ENCODE assay signal across 16 cellular contexts in the genomic region with DNA sequence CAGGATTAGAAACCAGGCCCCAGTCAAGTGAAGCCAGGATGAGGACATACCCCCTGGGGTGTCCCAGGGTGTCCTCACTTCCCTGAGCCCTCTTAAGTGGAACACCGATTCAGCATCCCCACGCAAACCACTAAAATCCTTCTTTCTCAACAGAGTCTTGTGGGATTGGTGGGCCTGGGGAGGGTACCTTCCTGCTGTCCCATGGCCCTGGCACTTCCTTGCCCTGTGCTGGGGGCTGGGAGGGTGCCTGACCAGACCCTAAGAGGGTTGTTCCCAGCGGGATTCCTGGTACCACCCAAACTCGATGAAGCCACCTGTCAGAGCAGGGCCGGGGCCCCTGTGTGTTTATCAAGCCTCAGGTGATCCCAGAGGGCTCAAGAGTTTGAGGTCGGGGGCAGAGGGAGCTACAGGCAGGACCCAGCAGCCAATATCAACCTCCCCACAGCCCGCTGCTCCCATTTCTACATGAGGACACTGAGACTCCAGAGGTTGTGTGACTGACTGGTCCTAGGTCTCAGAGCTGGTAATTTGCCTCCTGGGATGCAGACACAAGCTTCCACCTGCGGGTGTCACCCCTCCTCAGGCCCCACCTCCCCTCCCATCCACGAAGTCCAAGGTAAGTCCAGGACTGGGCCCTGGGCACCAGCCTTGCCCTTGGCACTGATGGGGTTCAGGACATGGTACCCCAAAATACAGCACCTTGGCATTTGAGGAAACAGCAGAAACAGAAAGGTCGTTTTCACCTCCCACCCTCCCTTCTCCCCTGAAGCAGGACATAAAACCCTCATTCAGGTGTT. TPM values are rescaled to one million over a fixed set of nuclear protein-coding genes. Genes with fewer than 3 reads are reported as not detected.
A peak's percentile ranks its signal among the peaks of the same experiment; 100 is the strongest.
DNase-seq lines count a peak whose midpoint lies in the region; TF ChIP-seq lines count a peak whose summit lies in the region.
"Had no signal": no experiment of that assay in that cellular context is flagged by ENCODE, and none has a peak within 500 bp of the region (broad histone marks: within the 10 kb centered on the region; RNA-seq: fewer than 3 reads in every experiment).

No MANE protein-coding gene starts in this region.

- no peak overlapping the region for H3K27ac ChIP-seq in tibial artery
- H3K27ac ChIP-seq in GM23248: no peak overlapping the region
- H3K27ac ChIP-seq: BLaER1, colonic mucosa, lower lobe of right lung, testis had no signal

- H3K27ac Mint-ChIP-seq in activated naive CD4-positive, alpha-beta T cell treated with anti-CD3 and anti-CD28 coated beads for 36 hours: no peak overlapping the region

- H3K79me2 ChIP-seq in GM23248 (ENCODE audit: insufficient read depth): no peaks in the 10 kb centered on the region

- peaks cover 0 to 23% (median 19%) of the 10 kb centered on the region in 4 donors for H3K4me1 ChIP-seq in tibial artery
- no peaks in the 10 kb centered on the region for H3K4me1 ChIP-seq in GM23248 (ENCODE audit: insufficient read depth)

- peaks cover 4% of the 10 kb centered on the region for H3K27me3 Mint-ChIP-seq in activated naive CD4-positive, alpha-beta T cell treated with anti-CD3 and anti-CD28 coated beads for 36 hours (ENCODE audit: low read depth)

- peak; percentile 5 for TF ChIP-seq CTCF in foreskin fibroblast (IDR thresholded peaks at IDR 0.05; ENCODE audit: low read depth, low read length)
- no peak for TF ChIP-seq CTCF in tibial artery (IDR thresholded peaks at IDR 0.05)

- no peaks in the 10 kb centered on the region for H3K36me3 Mint-ChIP-seq in activated naive CD4-positive, alpha-beta T cell treated with anti-CD3 and anti-CD28 coated beads for 36 hours (ENCODE audit: low read depth)

- H3F3A ChIP-seq in GM23248 (ENCODE audit: insufficient read depth): no peaks in the 10 kb centered on the region

- no peaks in the 10 kb centered on the region for H3K4me1 Mint-ChIP-seq in activated naive CD4-positive, alpha-beta T cell treated with anti-CD3 and anti-CD28 coated beads for 36 hours (ENCODE audit: low read depth)

- H3K9me3 ChIP-seq in tibial artery: no peaks in the 10 kb centered on the region
- no peaks in the 10 kb centered on the region for H3K9me3 ChIP-seq in GM23248 (ENCODE audit: low read depth)
- H3K9me3 ChIP-seq: BLaER1, colonic mucosa, lower lobe of right lung, testis had no signal

- no peaks in the 10 kb centered on the region for H3K27me3 ChIP-seq in tibial artery
- no peaks in the 10 kb centered on the region; the same call in 1 of the 2 replicates for H3K27me3 ChIP-seq in GM23248 (replicated peaks; ENCODE audit: insufficient read depth)
- H3K27me3 ChIP-seq: BLaER1, colonic mucosa, testis had no signal

- H3K36me3 ChIP-seq in tibial artery: no peaks in the 10 kb centered on the region
- H3K36me3 ChIP-seq in GM23248 (ENCODE audit: low read depth): no peaks in the 10 kb centered on the region
- H3K36me3 ChIP-seq: BLaER1, colonic mucosa, lower lobe of right lung had no signal

- intact Hi-C loops in activated naive CD4-positive, alpha-beta T cell treated with anti-CD3 and anti-CD28 coated beads for 36 hours (cut with micrococcal nuclease): loop anchor here (5.0 kb wide), 1 partner anchor 295 kb away; a partner anchor contains a TSS
- intact Hi-C loops in tibial artery (cut with DNase I; ENCODE audit: low total_unique reads): loop anchor here (10.0 kb wide), 1 partner anchor 362 kb away; no protein-coding TSS in a partner anchor

- H3K4me2 ChIP-seq in GM23248 (ENCODE audit: unreplicated experiment): no peak overlapping the region
- H3K4me2 ChIP-seq: BLaER1 had no signal

- H3K4me3 ChIP-seq in foreskin fibroblast (ENCODE audit: low read depth in 1 of 2, low read length in 2 of 2) (no peak overlapping the region), tibial artery (no peak overlapping the region), GM23248 (no peak overlapping the region)
- H3K4me3 ChIP-seq: BLaER1, colonic mucosa, K562, lower lobe of right lung, testis had no signal

- WGBS in GM23248 (ENCODE audit: low coverage in 1 of 2, low lambda C conversion rate in 2 of 2, missing lambda C conversion rate in 2 of 2), 2 experiments: 84 to 85% methylated on average over 9 to 10 of the region's 10 CpGs

- no peaks in the 10 kb centered on the region for H4K20me1 ChIP-seq in GM23248 (ENCODE audit: insufficient read depth)
- H4K20me1 ChIP-seq: BLaER1 had no signal

- in situ Hi-C loops in GM23248 (cut with MboI): loop anchor here (10.0 kb wide), 1 partner anchor 812 kb away; no protein-coding TSS in a partner anchor

- no peak overlapping the region for H3K9ac ChIP-seq in GM23248
- H3K9ac ChIP-seq: BLaER1 had no signal

- H2AFZ ChIP-seq in GM23248: no peak overlapping the region

- peak; percentile 11 for DNase-seq in activated naive CD4-positive, alpha-beta T cell treated with anti-CD3 and anti-CD28 coated beads for 36 hours
- DNase-seq in activated naive CD4-positive, alpha-beta T cell treated with Interleukin-2 at 50 U/mL for 16 hours: no peak
- DNase-seq in M059J (ENCODE audit: low read depth): peak; percentile 25
- DNase-seq in foreskin fibroblast: no peak
- peak; percentile 17 to 47 for DNase-seq in tibial artery
- no peak for DNase-seq in GM23248
- DNase-seq in activated CD4-positive, CD25-positive, alpha-beta regulatory T cell treated with anti-CD3 and anti-CD28 coated beads, Interleukin-2, amount 50 U/mL, for 72 hours: no peak
- DNase-seq in central memory CD4-positive, alpha-beta T cell: no peak
- DNase-seq: activated effector memory CD4-positive, alpha-beta T cell treated with Interleukin-2 at 50 U/mL for 16 hours; colonic mucosa; lower lobe of right lung; NCI-H446; Right ventricle myocardium superior; testis had no signal

- no peaks in the 10 kb centered on the region for H3K9me2 ChIP-seq in GM23248 (ENCODE audit: insufficient read depth)

- CTCF ChIA-PET in activated naive CD4-positive, alpha-beta T cell treated with anti-CD3 and anti-CD28 coated beads for 36 hours (lab: Charles Lee): interaction anchor here (0.6 to 7.1 kb wide), 2 partner anchors 41 to 392 kb away, joined by 5 to 123 read pairs; no protein-coding TSS in a partner anchor

- H3K4me3 Mint-ChIP-seq in activated naive CD4-positive, alpha-beta T cell treated with anti-CD3 and anti-CD28 coated beads for 36 hours: no peak overlapping the region

- no peaks in the 10 kb centered on the region for H3K9me3 Mint-ChIP-seq in activated naive CD4-positive, alpha-beta T cell treated with anti-CD3 and anti-CD28 coated beads for 36 hours

RNA-seq across cellular contexts. Expression of a gene that starts 31.4 kb away (rescaled TPM):
- 10 to 100 TPM; 37.4 to 41.6 TPM for total RNA-seq in activated naive CD4-positive, alpha-beta T cell treated with anti-CD3 and anti-CD28 coated beads for 36 hours
- 94.3 and 138 TPM in 2 replicates for total RNA-seq in M059J (2014; rRNA removed; shearing (Covaris generic))
- 225 and 232 TPM in 2 replicates for total RNA-seq in GM23248 (2014; rRNA removed; shearing (Covaris generic))
- 263 and 269 TPM in 2 replicates for polyA plus RNA-seq in GM23248 (2016; fragmentation: Nextera tagmentation; extraction: Ambion mirVana)

Comparison
In these comparisons a context has a peak if more than half of its experiments do, and no peak if none do; other contexts are left out.
1. DNase-seq: peak in activated naive CD4-positive, alpha-beta T cell treated with anti-CD3 and anti-CD28 coated beads for 36 hours (single experiment), M059J (single experiment) and tibial artery (2 of 2); none in activated naive CD4-positive, alpha-beta T cell treated with Interleukin-2 at 50 U/mL for 16 hours (single experiment), foreskin fibroblast (0 of 2), GM23248 (single experiment), activated CD4-positive, CD25-positive, alpha-beta regulatory T cell treated with anti-CD3 and anti-CD28 coated beads, Interleukin-2, amount 50 U/mL, for 72 hours (single experiment) and central memory CD4-positive, alpha-beta T cell (single experiment).